ENCODE assay signal across 31 cellular contexts in genomic region chr5:121315786-121316185, GRCh38.
"Had no signal": no experiment of that assay in that cellular context is flagged by ENCODE, and none has a peak within 500 bp of the region (broad histone marks: within the 10 kb centered on the region; RNA-seq: fewer than 3 reads in every experiment).

No MANE protein-coding gene starts in this region.

- DNase-seq: activated CD4-positive, alpha-beta T cell treated with anti-CD3 and anti-CD28 coated beads for 4 hours; activated CD4-positive, alpha-beta T cell treated with anti-CD3 and anti-CD28 coated beads, Interleukin-2, amount 50 U/mL, for 4 hours; activated CD8-positive, alpha-beta memory T cell treated with anti-CD3 and anti-CD28 coated beads, Interleukin-2, amount 50 U/mL, for 4 hours; activated effector memory CD4-positive, alpha-beta T cell treated with anti-CD3 and anti-CD28 coated beads, Interleukin-2, amount 50 U/mL, for 16 hours; activated naive CD4-positive, alpha-beta T cell treated with anti-CD3 and anti-CD28 coated beads for 36 hours; activated naive CD8-positive, alpha-beta T cell treated with anti-CD3 and anti-CD28 coated beads for 36 hours; activated T-cell treated with anti-CD3 and anti-CD28 coated beads, Interleukin-2, amount 50 U/mL, for 1 hour; adrenal gland; brain microvascular endothelial cell; central memory CD4-positive, alpha-beta T cell; endodermal cell; esophagus squamous epithelium; gastrocnemius medialis; glutamatergic neuron; islet precursor cell; left ventricle myocardium superior; naive B cell; nephron progenitor cell; ovary; small intestine; stimulated activated CD4-positive, alpha-beta T cell treated with anti-CD3 and anti-CD28 coated beads, Interleukin-4, amount 100 ng/mL, for 24 hours; stimulated activated naive CD8-positive, alpha-beta T cell treated with anti-CD3 and anti-CD28 coated beads, Interleukin-15, amount 100 ng/mL, for 72 hours; substantia nigra; upper lobe of left lung had no signal

- H3K27me3 ChIP-seq: adrenal gland, ascending aorta, brain microvascular endothelial cell, esophagus squamous epithelium, gastrocnemius medialis, neutrophil, ovary, upper lobe of left lung, vagina had no signal

- ATAC-seq: gastrocnemius medialis; left ventricle myocardium superior; sciatic nerve; stimulated activated effector memory CD8-positive, alpha-beta T cell treated with anti-CD3 and anti-CD28 coated beads, Interleukin-12 subunit alpha, Interleukin-12 subunit beta, amount 100 ng/mL, for 72 hours; stimulated activated naive CD8-positive, alpha-beta T cell treated with anti-CD3 and anti-CD28 coated beads, Interleukin-15, amount 100 ng/mL, for 72 hours had no signal

- H3K4me3 ChIP-seq: adrenal gland, ascending aorta, esophagus squamous epithelium, gastrocnemius medialis, ovary, upper lobe of left lung, vagina had no signal

- H3K27ac ChIP-seq: adrenal gland, ascending aorta, brain microvascular endothelial cell, epithelial cell of prostate, esophagus squamous epithelium, gastrocnemius medialis, neutrophil, ovary, upper lobe of left lung, vagina, VCaP had no signal

- H3K9me3 ChIP-seq: adrenal gland, ascending aorta, esophagus squamous epithelium, gastrocnemius medialis, neutrophil, ovary, upper lobe of left lung, vagina had no signal

- H3K4me1 ChIP-seq: adrenal gland, ascending aorta, esophagus squamous epithelium, gastrocnemius medialis, upper lobe of left lung, vagina had no signal

- H3K36me3 ChIP-seq: adrenal gland, ascending aorta, brain microvascular endothelial cell, esophagus squamous epithelium, gastrocnemius medialis, neutrophil, ovary, upper lobe of left lung, vagina had no signal
